ENCODE assay signal across 13 cellular contexts in genomic region chr3:13020159-13020558, GRCh38. TPM values are rescaled to one million over a fixed set of nuclear protein-coding genes. Genes with fewer than 3 reads are reported as not detected.
A peak's percentile ranks its signal among the peaks of the same experiment; 100 is the strongest.
DNase-seq lines count a peak whose midpoint lies in the region; ATAC-seq and TF ChIP-seq lines count a peak whose summit lies in the region.
"Had no signal": no experiment of that assay in that cellular context is flagged by ENCODE, and none has a peak within 500 bp of the region (broad histone marks: within the 10 kb centered on the region; RNA-seq: fewer than 3 reads in every experiment).

No MANE protein-coding gene starts in this region.

- peak overlapping the region; percentile 93 for H3K4me2 ChIP-seq in OCI-LY7 (ENCODE audit: low read length)

- no peaks in the 10 kb centered on the region for H3K27me3 ChIP-seq in lower lobe of right lung (ENCODE audit: low read depth)
- H3K27me3 ChIP-seq: ascending aorta had no signal

- no peak for ATAC-seq in activated T-cell treated with anti-CD3 and anti-CD28 coated beads, Interleukin-2, amount 50 U/mL, for 4 hours
- no peak for ATAC-seq in activated T-cell treated with anti-CD3 and anti-CD28 coated beads, Interleukin-2, amount 50 U/mL, for 72 hours (replicated peaks in 1 of 2)
- ATAC-seq in lower lobe of right lung: no peak
- no peak for ATAC-seq in stimulated activated naive B cell treated with anti-CD40 and anti-IgM and Interleukin-4, amounts not matched to agents 10 μg/mL and 1 μg/mL and 100 μg/mL, for 72 hours (replicated peaks)
- no peak for ATAC-seq in HG03045 (IDR thresholded peaks at IDR 0.05; ENCODE audit: unreplicated experiment)
- ATAC-seq: HepG2 had no signal

- peaks cover 60% of the 10 kb centered on the region; the same call in 1 of the 2 replicates for H3K79me2 ChIP-seq in OCI-LY7 (ENCODE audit: insufficient read depth, low read depth, low read length)

- H3K36me3 Mint-ChIP-seq in activated T-cell treated with anti-CD3 and anti-CD28 coated beads, Interleukin-2, amount 50 U/mL, for 4 hours (ENCODE audit: insufficient read depth): no peaks in the 10 kb centered on the region
- peaks cover 0 to 2% of the 10 kb centered on the region in 2 donors for H3K36me3 Mint-ChIP-seq in activated T-cell treated with anti-CD3 and anti-CD28 coated beads, Interleukin-2, amount 50 U/mL, for 72 hours (ENCODE audit: insufficient read depth in 2 of 2)
- H3K36me3 Mint-ChIP-seq in stimulated activated naive B cell treated with anti-CD40 and anti-IgM and Interleukin-4, amounts not matched to agents 10 μg/mL and 1 μg/mL and 100 μg/mL, for 72 hours: peaks cover 12 to 28% of the 10 kb centered on the region in 2 donors

- H3K9me3 Mint-ChIP-seq in activated T-cell treated with anti-CD3 and anti-CD28 coated beads, Interleukin-2, amount 50 U/mL, for 4 hours: no peaks in the 10 kb centered on the region
- peaks cover 0 to 2% of the 10 kb centered on the region in 2 donors for H3K9me3 Mint-ChIP-seq in activated T-cell treated with anti-CD3 and anti-CD28 coated beads, Interleukin-2, amount 50 U/mL, for 72 hours
- peaks cover 4 to 9% of the 10 kb centered on the region in 2 donors for H3K9me3 Mint-ChIP-seq in stimulated activated naive B cell treated with anti-CD40 and anti-IgM and Interleukin-4, amounts not matched to agents 10 μg/mL and 1 μg/mL and 100 μg/mL, for 72 hours
- H3K9me3 Mint-ChIP-seq: activated CD4-positive, alpha-beta T cell treated with anti-CD3 and anti-CD28 coated beads, Interleukin-2, amount 10 ng/mL, durations not matched to agents 7 days and 5 days; neural crest cell had no signal

- no peaks in the 10 kb centered on the region for H3K27me3 Mint-ChIP-seq in activated T-cell treated with anti-CD3 and anti-CD28 coated beads, Interleukin-2, amount 50 U/mL, for 4 hours (ENCODE audit: low read depth)
- H3K27me3 Mint-ChIP-seq in activated T-cell treated with anti-CD3 and anti-CD28 coated beads, Interleukin-2, amount 50 U/mL, for 72 hours (ENCODE audit: low read depth): no peaks in the 10 kb centered on the region
- H3K27me3 Mint-ChIP-seq in stimulated activated naive B cell treated with anti-CD40 and anti-IgM and Interleukin-4, amounts not matched to agents 10 μg/mL and 1 μg/mL and 100 μg/mL, for 72 hours: no peaks in the 10 kb centered on the region
- H3K27me3 Mint-ChIP-seq: activated CD4-positive, alpha-beta T cell treated with anti-CD3 and anti-CD28 coated beads, Interleukin-2, amount 10 ng/mL, durations not matched to agents 7 days and 5 days had no signal

- H3K4me3 ChIP-seq in OCI-LY7 (ENCODE audit: low read depth, low read length, poor library complexity, severe bottlenecking): peak overlapping the region; percentile 70
- no peak overlapping the region for H3K4me3 ChIP-seq in lower lobe of right lung

- H3K36me3 ChIP-seq in OCI-LY7 (ENCODE audit: insufficient read depth, low read length): peaks cover 13% of the 10 kb centered on the region
- H3K36me3 ChIP-seq in lower lobe of right lung: no peaks in the 10 kb centered on the region
- H3K36me3 ChIP-seq: ascending aorta had no signal

- peaks cover 89% of the 10 kb centered on the region for H3K4me1 ChIP-seq in OCI-LY7 (ENCODE audit: insufficient read depth, low read length, poor library complexity, severe bottlenecking)
- peaks cover 46% of the 10 kb centered on the region for H3K4me1 ChIP-seq in lower lobe of right lung

- no TSS peak for BruUV-seq in OCI-LY7 (replicated peaks; lab: Mats Ljungman, UMichigan)

- no peak overlapping the region for H2AFZ ChIP-seq in OCI-LY7 (ENCODE audit: low read length)

- H3K9me3 ChIP-seq in OCI-LY7 (ENCODE audit: low read length) (no peaks in the 10 kb centered on the region), lower lobe of right lung (no peaks in the 10 kb centered on the region)
- H3K9me3 ChIP-seq: ascending aorta had no signal

- POLR2A ChIA-PET in OCI-LY7 (lab: Charles Lee): interaction anchor here (1.3 to 2.5 kb wide), 3 partner anchors 10 to 64 kb away, joined by 3 to 8 read pairs (median 5); no protein-coding TSS in a partner anchor

- CTCF ChIA-PET in OCI-LY7 (lab: Charles Lee; ENCODE audit: unreplicated experiment): no interaction called here

- TF ChIP-seq CTCF in OCI-LY7 (conservative IDR thresholded peaks at IDR 0.05; ENCODE audit: low read length) (no peak), lower lobe of right lung (IDR thresholded peaks at IDR 0.05) (no peak)

- no peak overlapping the region for H3K27ac Mint-ChIP-seq in activated T-cell treated with anti-CD3 and anti-CD28 coated beads, Interleukin-2, amount 50 U/mL, for 72 hours
- H3K27ac Mint-ChIP-seq in stimulated activated naive B cell treated with anti-CD40 and anti-IgM and Interleukin-4, amounts not matched to agents 10 μg/mL and 1 μg/mL and 100 μg/mL, for 72 hours: peak overlapping the region; percentile 81
- H3K27ac Mint-ChIP-seq: activated CD4-positive, alpha-beta T cell treated with anti-CD3 and anti-CD28 coated beads, Interleukin-2, amount 10 ng/mL, durations not matched to agents 7 days and 5 days had no signal

- DNase-seq in activated T-cell treated with anti-CD3 and anti-CD28 coated beads, Interleukin-2, amount 50 U/mL, for 4 hours: no peak
- DNase-seq in activated T-cell treated with anti-CD3 and anti-CD28 coated beads, Interleukin-2, amount 50 U/mL, for 72 hours: no peak
- DNase-seq in OCI-LY7 (ENCODE audit: low spot score) (peak; percentile 15), lower lobe of right lung (peak; percentile 22), CD1c-positive myeloid dendritic cell (ENCODE audit: extremely low spot score) (no peak)
- DNase-seq in stimulated activated naive B cell treated with anti-CD40 and anti-IgM and Interleukin-4, amounts not matched to agents 10 μg/mL and 1 μg/mL and 100 μg/mL, for 72 hours: no peak
- no peak for DNase-seq in effector CD4-positive, alpha-beta T cell
- DNase-seq: activated CD4-positive, alpha-beta T cell treated with anti-CD3 and anti-CD28 coated beads, Interleukin-2, amount 10 ng/mL, durations not matched to agents 7 days and 5 days; T-helper 2 cell had no signal

- peak overlapping the region; percentile 74 for H3K4me3 Mint-ChIP-seq in activated T-cell treated with anti-CD3 and anti-CD28 coated beads, Interleukin-2, amount 50 U/mL, for 4 hours
- no peak overlapping the region for H3K4me3 Mint-ChIP-seq in activated T-cell treated with anti-CD3 and anti-CD28 coated beads, Interleukin-2, amount 50 U/mL, for 72 hours
- peak overlapping the region; percentile 84 to 98 for H3K4me3 Mint-ChIP-seq in stimulated activated naive B cell treated with anti-CD40 and anti-IgM and Interleukin-4, amounts not matched to agents 10 μg/mL and 1 μg/mL and 100 μg/mL, for 72 hours
- H3K4me3 Mint-ChIP-seq: activated CD4-positive, alpha-beta T cell treated with anti-CD3 and anti-CD28 coated beads, Interleukin-2, amount 10 ng/mL, durations not matched to agents 7 days and 5 days; neural crest cell had no signal

- H3K27ac ChIP-seq in OCI-LY7 (ENCODE audit: low read depth, low read length, poor library complexity, severe bottlenecking) (peak overlapping the region; percentile 67), lower lobe of right lung (no peak overlapping the region)

- H3K9me2 ChIP-seq in OCI-LY7 (ENCODE audit: insufficient read depth, low read length): no peaks in the 10 kb centered on the region

- intact Hi-C loops in OCI-LY7 (cut with micrococcal nuclease; ENCODE audit: unreplicated experiment) (loop anchor here (10.0 kb wide), 1 partner anchor 1305 kb away; no protein-coding TSS in a partner anchor), lower lobe of right lung (cut with DNase I) (no loop called here)

- H3K4me1 Mint-ChIP-seq in activated T-cell treated with anti-CD3 and anti-CD28 coated beads, Interleukin-2, amount 50 U/mL, for 4 hours (ENCODE audit: low read depth): peaks cover 21% of the 10 kb centered on the region
- peaks cover 31% of the 10 kb centered on the region for H3K4me1 Mint-ChIP-seq in activated T-cell treated with anti-CD3 and anti-CD28 coated beads, Interleukin-2, amount 50 U/mL, for 72 hours (ENCODE audit: low read depth)
- H3K4me1 Mint-ChIP-seq in stimulated activated naive B cell treated with anti-CD40 and anti-IgM and Interleukin-4, amounts not matched to agents 10 μg/mL and 1 μg/mL and 100 μg/mL, for 72 hours: peaks cover 55 to 95% of the 10 kb centered on the region in 2 donors

- no peaks in the 10 kb centered on the region for H4K20me1 ChIP-seq in OCI-LY7 (ENCODE audit: insufficient read depth, low read length)

RNA-seq across cellular contexts. Expression of gene IQSEC1, which starts 53.1 kb away (rescaled TPM):
- 10 to 100 TPM; 17.1 to 24.8 (median 19.4) TPM for total RNA-seq in activated T-cell treated with anti-CD3 and anti-CD28 coated beads, Interleukin-2, amount 50 U/mL, for 4 hours
- total RNA-seq in activated T-cell treated with anti-CD3 and anti-CD28 coated beads, Interleukin-2, amount 50 U/mL, for 72 hours: 10 to 100 TPM; 31.2 to 53.5 TPM
- total RNA-seq in OCI-LY7 (2014; rRNA removed; shearing (Covaris generic)): 24.3 and 25.2 TPM in 2 replicates
- total RNA-seq in OCI-LY7 (2022) (56.3 and 70.1 TPM in 2 replicates), lower lobe of right lung (82.3 TPM)

Comparison
In these comparisons a context has a peak if more than half of its experiments do, and no peak if none do; other contexts are left out.
1. H3K4me3 Mint-ChIP-seq: peak in activated T-cell treated with anti-CD3 and anti-CD28 coated beads, Interleukin-2, amount 50 U/mL, for 4 hours (single experiment) and stimulated activated naive B cell treated with anti-CD40 and anti-IgM and Interleukin-4, amounts not matched to agents 10 μg/mL and 1 μg/mL and 100 μg/mL, for 72 hours (2 of 2); none in activated T-cell treated with anti-CD3 and anti-CD28 coated beads, Interleukin-2, amount 50 U/mL, for 72 hours (0 of 2).
2. DNase-seq: peak in OCI-LY7 (single experiment) and lower lobe of right lung (single experiment); none in activated T-cell treated with anti-CD3 and anti-CD28 coated beads, Interleukin-2, amount 50 U/mL, for 4 hours (single experiment), activated T-cell treated with anti-CD3 and anti-CD28 coated beads, Interleukin-2, amount 50 U/mL, for 72 hours (0 of 2), stimulated activated naive B cell treated with anti-CD40 and anti-IgM and Interleukin-4, amounts not matched to agents 10 μg/mL and 1 μg/mL and 100 μg/mL, for 72 hours (single experiment), CD1c-positive myeloid dendritic cell (single experiment) and effector CD4-positive, alpha-beta T cell (single experiment).